In the genomic region with DNA sequence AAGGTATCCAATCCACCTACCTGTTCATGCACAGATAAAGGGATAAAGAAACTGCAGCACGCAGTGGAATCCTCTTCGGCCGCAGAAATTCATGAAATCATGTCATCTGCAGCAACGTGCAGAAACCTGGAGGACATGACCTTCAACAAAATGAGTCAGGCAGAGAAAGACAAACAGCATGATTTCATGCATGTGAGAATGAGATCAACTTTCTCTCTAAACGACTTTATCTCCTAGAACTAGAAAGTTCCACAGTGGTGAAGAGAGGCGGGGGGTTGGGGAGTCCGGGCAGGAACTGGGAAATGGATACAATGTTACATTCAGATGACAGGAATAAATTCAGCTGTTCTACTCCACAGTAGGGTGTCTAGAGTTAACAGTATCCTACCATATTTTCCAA, we compare ENCODE assay signal across 30 cellular contexts. TPM values are rescaled to one million over a fixed set of nuclear protein-coding genes. Genes with fewer than 3 reads are reported as not detected.
DNase-seq lines count a peak whose midpoint lies in the region; ATAC-seq and TF ChIP-seq lines count a peak whose summit lies in the region.
"Had no signal": no experiment of that assay in that cellular context is flagged by ENCODE, and none has a peak within 500 bp of the region (broad histone marks: within the 10 kb centered on the region; RNA-seq: fewer than 3 reads in every experiment).

No MANE protein-coding gene starts in this region.

- H3K9me3 Mint-ChIP-seq in CD4-positive, CD25-positive, alpha-beta regulatory T cell: peaks cover 0 to 2% (median 0%) of the 10 kb centered on the region in 7 donors
- H3K9me3 Mint-ChIP-seq in T-helper 2 cell treated with Interferon-gamma antibody and Interleukin-4, amounts not matched to agents 5 μg/mL and 100 μg/mL, for 36 hours: peaks cover 4% of the 10 kb centered on the region
- H3K9me3 Mint-ChIP-seq: activated naive CD8-positive, alpha-beta T cell treated with anti-CD3 and anti-CD28 coated beads, Interleukin-2, amount 10 ng/mL, durations not matched to agents 7 days and 5 days; stimulated activated memory B cell treated with anti-CD40 and anti-IgM and Interleukin-4, amounts not matched to agents 10 μg/mL and 1 μg/mL and 100 μg/mL, for 72 hours; WTC11 had no signal

- no peak overlapping the region for H2AFZ ChIP-seq in mesenchymal stem cell (ENCODE audit: low read depth, low read length)

- H3K4me3 Mint-ChIP-seq in CD4-positive, CD25-positive, alpha-beta regulatory T cell: no peak overlapping the region
- no peak overlapping the region for H3K4me3 Mint-ChIP-seq in T-helper 2 cell treated with Interferon-gamma antibody and Interleukin-4, amounts not matched to agents 5 μg/mL and 100 μg/mL, for 36 hours
- H3K4me3 Mint-ChIP-seq: activated naive CD8-positive, alpha-beta T cell treated with anti-CD3 and anti-CD28 coated beads, Interleukin-2, amount 10 ng/mL, durations not matched to agents 7 days and 5 days; naive thymus-derived CD8-positive, alpha-beta T cell; stimulated activated memory B cell treated with anti-CD40 and anti-IgM and Interleukin-4, amounts not matched to agents 10 μg/mL and 1 μg/mL and 100 μg/mL, for 72 hours; WTC11 had no signal

- peaks cover 26% of the 10 kb centered on the region for H3K79me1 ChIP-seq in mesenchymal stem cell (replicated peaks; ENCODE audit: low read length, poor library complexity, severe bottlenecking)

- no peak overlapping the region for H3K18ac ChIP-seq in mesenchymal stem cell (ENCODE audit: low read depth in 1 of 2, low read length in 2 of 2)

- peaks cover 42% of the 10 kb centered on the region for H3K4me1 ChIP-seq in CD4-positive, CD25-positive, alpha-beta regulatory T cell (ENCODE audit: control insufficient read depth, insufficient read depth, low read length, poor library complexity, severe bottlenecking)
- H3K4me1 ChIP-seq in mesenchymal stem cell (ENCODE audit: control insufficient read depth, insufficient read depth, low read depth, low read length): peaks cover 3% of the 10 kb centered on the region
- H3K4me1 ChIP-seq: gastroesophageal sphincter, SJCRH30 had no signal

- H2BK120ac ChIP-seq in mesenchymal stem cell (ENCODE audit: low read depth, low read length): no peak overlapping the region

- no peak overlapping the region for H3K4me2 ChIP-seq in mesenchymal stem cell (ENCODE audit: low read length, poor library complexity, severe bottlenecking)

- no peak for DNase-seq in CD4-positive, CD25-positive, alpha-beta regulatory T cell
- DNase-seq in T-helper 2 cell treated with Interferon-gamma antibody and Interleukin-4, amounts not matched to agents 5 μg/mL and 100 μg/mL, for 36 hours (ENCODE audit: low spot score): peak; percentile 16
- peak; percentile 12 to 14 for DNase-seq in cardiac fibroblast (ENCODE audit: low read depth in 2 of 2)
- DNase-seq in mesenchymal stem cell: peak; percentile 16
- no peak for DNase-seq in activated CD8-positive, alpha-beta memory T cell treated with anti-CD3 and anti-CD28 coated beads, Interleukin-2, amount 50 U/mL, for 48 hours
- DNase-seq in HEK293T (ENCODE audit: extremely low spot score): no peak
- DNase-seq in HuH-7.5 (ENCODE audit: low spot score): no peak
- DNase-seq in 8988T: no peak
- DNase-seq: activated CD4-positive, alpha-beta T cell treated with anti-CD3 and anti-CD28 coated beads, Interleukin-2, amount 50 U/mL, for 4 hours; activated gamma-delta T cell; activated naive CD8-positive, alpha-beta T cell treated with anti-CD3 and anti-CD28 coated beads, Interleukin-2, amount 10 ng/mL, durations not matched to agents 7 days and 5 days; DMS153; HCEC 1CT; left cardiac atrium; naive thymus-derived CD8-positive, alpha-beta T cell; NCI-H446 treated with DMSO at 0.1 percent for 48 hours; retina; RPMI8226; SJCRH30; trophoblast cell had no signal

- H2BK12ac ChIP-seq in mesenchymal stem cell (ENCODE audit: low read length in 2 of 2): no peak overlapping the region

- peaks cover 21 to 93% (median 61%) of the 10 kb centered on the region in 4 donors for H3K4me1 Mint-ChIP-seq in CD4-positive, CD25-positive, alpha-beta regulatory T cell
- peaks cover 71% of the 10 kb centered on the region for H3K4me1 Mint-ChIP-seq in T-helper 2 cell treated with Interferon-gamma antibody and Interleukin-4, amounts not matched to agents 5 μg/mL and 100 μg/mL, for 36 hours (ENCODE audit: low read depth)
- H3K4me1 Mint-ChIP-seq: WTC11 had no signal

- H3K36me3 ChIP-seq in CD4-positive, CD25-positive, alpha-beta regulatory T cell (ENCODE audit: control insufficient read depth, insufficient read depth, low read length): peaks cover 57% of the 10 kb centered on the region
- H3K36me3 ChIP-seq in mesenchymal stem cell (ENCODE audit: control insufficient read depth in 1 of 2, insufficient read depth in 2 of 2, low read depth in 1 of 2, low read length in 2 of 2): peaks cover 26 to 71% of the 10 kb centered on the region in 2 experiments

- H3K23ac ChIP-seq in mesenchymal stem cell (ENCODE audit: low read length in 2 of 2): no peak overlapping the region

- no peak overlapping the region for H3K9ac ChIP-seq in mesenchymal stem cell (ENCODE audit: low read length)

- WGBS in mesenchymal stem cell: 81% methylated on average over 5 of the region's 7 CpGs

- no peak overlapping the region for H4K8ac ChIP-seq in mesenchymal stem cell (ENCODE audit: low read length)

- no peak overlapping the region for H4K91ac ChIP-seq in mesenchymal stem cell (ENCODE audit: low read length)

- no peak overlapping the region for H3K4me3 ChIP-seq in CD4-positive, CD25-positive, alpha-beta regulatory T cell (ENCODE audit: low read depth, low read length)
- H3K4me3 ChIP-seq in cardiac fibroblast (replicated peaks in 1 of 2; ENCODE audit: low read depth in 2 of 2, low read length in 2 of 2) (no peak overlapping the region), mesenchymal stem cell (ENCODE audit: insufficient read depth in 1 of 2, low read depth in 1 of 2, low read length in 2 of 2) (no peak overlapping the region)
- H3K4me3 ChIP-seq: gastroesophageal sphincter, lung, SJCRH30, skin epidermis had no signal

- peak overlapping the region in 2 of 3 donors; percentile 71 to 72 for H3K27ac Mint-ChIP-seq in CD4-positive, CD25-positive, alpha-beta regulatory T cell
- no peak overlapping the region for H3K27ac Mint-ChIP-seq in T-helper 2 cell treated with Interferon-gamma antibody and Interleukin-4, amounts not matched to agents 5 μg/mL and 100 μg/mL, for 36 hours
- H3K27ac Mint-ChIP-seq: activated naive CD8-positive, alpha-beta T cell treated with anti-CD3 and anti-CD28 coated beads, Interleukin-2, amount 10 ng/mL, durations not matched to agents 7 days and 5 days; stimulated activated memory B cell treated with anti-CD40 and anti-IgM and Interleukin-4, amounts not matched to agents 10 μg/mL and 1 μg/mL and 100 μg/mL, for 72 hours; WTC11 had no signal

- TF ChIP-seq CTCF in cardiac fibroblast (IDR thresholded peaks at IDR 0.05; ENCODE audit: low read depth, low read length): no peak

- no peak overlapping the region for H2AK5ac ChIP-seq in mesenchymal stem cell (ENCODE audit: low read length, severe bottlenecking)

- no peak overlapping the region for H2BK5ac ChIP-seq in mesenchymal stem cell (ENCODE audit: low read depth, low read length, poor library complexity, severe bottlenecking)

- no peak overlapping the region for H3K27ac ChIP-seq in CD4-positive, CD25-positive, alpha-beta regulatory T cell (ENCODE audit: insufficient read depth, low read length, poor library complexity, severe bottlenecking)
- H3K27ac ChIP-seq in mesenchymal stem cell (ENCODE audit: low read length, poor library complexity, severe bottlenecking): no peak overlapping the region
- H3K27ac ChIP-seq: gastroesophageal sphincter, SJCRH30, skin epidermis had no signal

- no peak overlapping the region for H2BK15ac ChIP-seq in mesenchymal stem cell (ENCODE audit: low read depth, poor library complexity, severe bottlenecking)

- no peak overlapping the region for H3K14ac ChIP-seq in mesenchymal stem cell (ENCODE audit: low read length in 2 of 2)

- ATAC-seq in CD4-positive, CD25-positive, alpha-beta regulatory T cell (ENCODE audit: low read depth in 2 of 2): no peak
- ATAC-seq: gastroesophageal sphincter; left cardiac atrium; naive thymus-derived CD8-positive, alpha-beta T cell; stimulated activated memory B cell treated with anti-CD40 and anti-IgM and Interleukin-4, amounts not matched to agents 10 μg/mL and 1 μg/mL and 100 μg/mL, for 72 hours; WTC11 had no signal

- H3K4ac ChIP-seq in mesenchymal stem cell (ENCODE audit: low read depth in 1 of 2, low read length in 2 of 2): no peak overlapping the region

- no peaks in the 10 kb centered on the region for H3K27me3 ChIP-seq in CD4-positive, CD25-positive, alpha-beta regulatory T cell (ENCODE audit: control insufficient read depth, insufficient read depth, low read length)
- no peaks in the 10 kb centered on the region for H3K27me3 ChIP-seq in mesenchymal stem cell (ENCODE audit: control insufficient read depth in 1 of 2, insufficient read depth in 1 of 2, low read length in 2 of 2)
- H3K27me3 ChIP-seq: gastroesophageal sphincter, SJCRH30 had no signal

- no peaks in the 10 kb centered on the region for H3K27me3 Mint-ChIP-seq in CD4-positive, CD25-positive, alpha-beta regulatory T cell
- H3K27me3 Mint-ChIP-seq in T-helper 2 cell treated with Interferon-gamma antibody and Interleukin-4, amounts not matched to agents 5 μg/mL and 100 μg/mL, for 36 hours (ENCODE audit: low read depth): no peaks in the 10 kb centered on the region
- H3K27me3 Mint-ChIP-seq: activated naive CD8-positive, alpha-beta T cell treated with anti-CD3 and anti-CD28 coated beads, Interleukin-2, amount 10 ng/mL, durations not matched to agents 7 days and 5 days; naive thymus-derived CD8-positive, alpha-beta T cell; stimulated activated memory B cell treated with anti-CD40 and anti-IgM and Interleukin-4, amounts not matched to agents 10 μg/mL and 1 μg/mL and 100 μg/mL, for 72 hours had no signal

- H3K36me3 Mint-ChIP-seq in CD4-positive, CD25-positive, alpha-beta regulatory T cell: peaks cover 70% of the 10 kb centered on the region
- H3K36me3 Mint-ChIP-seq in T-helper 2 cell treated with Interferon-gamma antibody and Interleukin-4, amounts not matched to agents 5 μg/mL and 100 μg/mL, for 36 hours (ENCODE audit: low read depth): peaks cover 77% of the 10 kb centered on the region

- POLR2A ChIA-PET in HEK293T (lab: Yijun Ruan, JAX): no interaction called here

- CTCF ChIA-PET in HEK293T (lab: Yijun Ruan, JAX): no interaction called here

- no peaks in the 10 kb centered on the region for H3K9me3 ChIP-seq in CD4-positive, CD25-positive, alpha-beta regulatory T cell (ENCODE audit: control insufficient read depth in 2 of 2, low read length in 2 of 2)
- no peaks in the 10 kb centered on the region for H3K9me3 ChIP-seq in mesenchymal stem cell (ENCODE audit: control insufficient read depth, low read length)
- H3K9me3 ChIP-seq: gastroesophageal sphincter, SJCRH30 had no signal

RNA-seq across cellular contexts. Expression of a gene that starts 9.9 kb away (rescaled TPM):
- 22.1 TPM for total RNA-seq in CD4-positive, CD25-positive, alpha-beta regulatory T cell
- 10 to 100 TPM; 71.3 to 85.0 (median 83.5) TPM for polyA plus RNA-seq in CD4-positive, CD25-positive, alpha-beta regulatory T cell
- not detected for polyA plus RNA-seq in mesenchymal stem cell (2013, experiment 1 of 2)
- polyA plus RNA-seq in mesenchymal stem cell (2013, experiment 2 of 2): not detected
- total RNA-seq: LHCN-M2, SJCRH30, subcutaneous adipose tissue, WTC11 had no signal
- polyA plus RNA-seq: BJ had no signal

RNA-seq across cellular contexts. Expression of a gene that starts 50.2 kb away (rescaled TPM):
- 2.0 TPM for total RNA-seq in CD4-positive, CD25-positive, alpha-beta regulatory T cell
- under 1 TPM; 0.06 to 0.49 (median 0.27) TPM for polyA plus RNA-seq in CD4-positive, CD25-positive, alpha-beta regulatory T cell
- polyA plus RNA-seq in mesenchymal stem cell (2013, experiment 1 of 2): 3.8 TPM
- polyA plus RNA-seq in mesenchymal stem cell (2013, experiment 2 of 2): 3.5 TPM

RNA-seq across cellular contexts. Expression of a gene that starts 53.5 kb away (rescaled TPM):
- total RNA-seq in CD4-positive, CD25-positive, alpha-beta regulatory T cell: 0.89 TPM
- 1 to 10 TPM in 2 of 4 donors, under 1 TPM in 1, not detected in 1; 0.74 to 4.5 (median 2.1) TPM for polyA plus RNA-seq in CD4-positive, CD25-positive, alpha-beta regulatory T cell
- polyA plus RNA-seq in mesenchymal stem cell (2013, experiment 1 of 2): 0.68 TPM
- polyA plus RNA-seq in mesenchymal stem cell (2013, experiment 2 of 2): 0.52 TPM
- total RNA-seq: activated naive CD8-positive, alpha-beta T cell treated with anti-CD3 and anti-CD28 coated beads, Interleukin-2, amount 10 ng/mL, durations not matched to agents 7 days and 5 days; cerebellum; LHCN-M2; lung; omental fat pad had no signal

Comparison
In these comparisons a context has a peak if more than half of its experiments do, and no peak if none do; other contexts are left out.
1. DNase-seq: peak in T-helper 2 cell treated with Interferon-gamma antibody and Interleukin-4, amounts not matched to agents 5 μg/mL and 100 μg/mL, for 36 hours (single experiment), cardiac fibroblast (2 of 2) and mesenchymal stem cell (single experiment); none in CD4-positive, CD25-positive, alpha-beta regulatory T cell (0 of 3), activated CD8-positive, alpha-beta memory T cell treated with anti-CD3 and anti-CD28 coated beads, Interleukin-2, amount 50 U/mL, for 48 hours (single experiment), HEK293T (single experiment), HuH-7.5 (single experiment) and 8988T (single experiment).